In genomic region chr15:90327313-90327712, GRCh38 we compare ENCODE assay signal across 18 cellular contexts.
DNase-seq lines count a peak whose midpoint lies in the region; ATAC-seq and TF ChIP-seq lines count a peak whose summit lies in the region.
"Had no signal": no experiment of that assay in that cellular context is flagged by ENCODE, and none has a peak within 500 bp of the region (broad histone marks: within the 10 kb centered on the region; RNA-seq: fewer than 3 reads in every experiment).

No MANE protein-coding gene starts in this region.

- TF ChIP-seq CTCF in HL-60 (IDR thresholded peaks at IDR 0.05; ENCODE audit: insufficient read depth, low read length): no peak
- no peak for TF ChIP-seq CTCF in choroid plexus epithelial cell (conservative IDR thresholded peaks at IDR 0.05; ENCODE audit: low read depth, low read length)

- H3K27ac ChIP-seq in HL-60 (replicated peaks): no peak overlapping the region
- H3K27ac ChIP-seq: SJSA1 had no signal

- DNase-seq in AML-193 (lab: John Stamatoyannopoulos, UW) (peak; percentile 56 to 64), HL-60 (ENCODE audit: low read depth in 1 of 2, low spot score in 1 of 2) (peak; percentile 28 to 53), NOMO-1 treated with DMSO at 0.1 percent for 48 hours (lab: John Stamatoyannopoulos, UW; ENCODE audit: unreplicated experiment) (peak; percentile 71), choroid plexus epithelial cell (ENCODE audit: low read depth) (peak; percentile 36), COLO668 (lab: John Stamatoyannopoulos, UW; ENCODE audit: unreplicated experiment) (no peak), NCI-H345 (lab: John Stamatoyannopoulos, UW) (no peak)
- DNase-seq in activated effector memory CD4-positive, alpha-beta T cell treated with anti-CD3 and anti-CD28 coated beads, Interleukin-2, amount 50 U/mL, for 16 hours: no peak
- DNase-seq: Calu3; CD4-positive, alpha-beta T cell; DMS53; H7; NCI-H1092 treated with DMSO at 0.1 percent for 48 hours; NCI-H2081 treated with DMSO at 0.1 percent for 48 hours; NCI-H524 treated with DMSO at 0.1 percent for 48 hours; OCI-M1; RPMI8226 had no signal

- H3K27me3 ChIP-seq in HL-60 (ENCODE audit: insufficient read depth, poor library complexity, severe bottlenecking): no peaks in the 10 kb centered on the region
- H3K27me3 ChIP-seq: SJSA1 had no signal

- H3K4me3 ChIP-seq in HL-60 (replicated peaks; ENCODE audit: insufficient read depth, low read length) (no peak overlapping the region), choroid plexus epithelial cell (ENCODE audit: low read depth, low read length) (no peak overlapping the region)
- H3K4me3 ChIP-seq: SJSA1 had no signal

- ATAC-seq in HG03095 (IDR thresholded peaks at IDR 0.05; ENCODE audit: unreplicated experiment): no peak

Comparison
In these comparisons a context has a peak if more than half of its experiments do, and no peak if none do; other contexts are left out.
1. DNase-seq: peak in AML-193 (2 of 2), HL-60 (2 of 2), NOMO-1 treated with DMSO at 0.1 percent for 48 hours (single experiment) and choroid plexus epithelial cell (single experiment); none in activated effector memory CD4-positive, alpha-beta T cell treated with anti-CD3 and anti-CD28 coated beads, Interleukin-2, amount 50 U/mL, for 16 hours (single experiment), COLO668 (single experiment) and NCI-H345 (single experiment).